ENCODE assay signal across 8 cellular contexts in the genomic region with DNA sequence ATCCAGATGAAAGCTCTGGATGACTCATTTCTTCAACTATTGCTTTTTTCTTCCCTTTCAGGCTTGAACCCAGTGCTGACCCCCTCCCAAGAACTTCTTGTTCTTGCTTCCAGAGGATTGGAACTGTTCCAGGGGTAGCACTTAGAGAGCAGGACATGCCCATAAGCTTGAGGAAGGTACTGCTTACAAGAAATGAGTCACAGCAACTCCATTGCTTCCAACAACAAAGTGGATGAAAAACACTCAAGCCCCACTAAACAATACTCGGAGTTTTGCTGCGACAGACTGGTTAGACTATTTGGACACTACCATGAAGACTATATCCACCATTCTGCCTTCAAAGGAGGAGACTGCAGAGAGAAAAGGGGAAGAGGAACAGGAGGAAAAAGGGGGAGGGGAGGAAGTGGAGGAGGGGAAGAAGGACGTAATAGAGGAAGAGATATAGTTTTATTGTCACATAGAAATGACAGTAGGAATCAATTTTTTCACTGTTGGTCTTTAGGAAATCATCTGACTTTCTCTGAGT. TPM values are rescaled to one million over a fixed set of nuclear protein-coding genes. Genes with fewer than 3 reads are reported as not detected.
DNase-seq lines count a peak whose midpoint lies in the region; ATAC-seq and TF ChIP-seq lines count a peak whose summit lies in the region.

No MANE protein-coding gene starts in this region.

- H3K36me3 Mint-ChIP-seq in CD8-positive, alpha-beta memory T cell = peaks cover 0 to 14% (median 0%) of the 10 kb centered on the region in 3 donors
- H3K36me3 Mint-ChIP-seq in activated naive CD8-positive, alpha-beta T cell treated with anti-CD3 and anti-CD28 coated beads, Interleukin-2, amount 50 U/mL, for 24 hours (ENCODE audit: low read depth) = peaks cover 5% of the 10 kb centered on the region

- H3K4me1 Mint-ChIP-seq in CD8-positive, alpha-beta memory T cell = peaks cover 21 to 29% (median 29%) of the 10 kb centered on the region in 3 donors
- peaks cover 32% of the 10 kb centered on the region for H3K4me1 Mint-ChIP-seq in activated naive CD8-positive, alpha-beta T cell treated with anti-CD3 and anti-CD28 coated beads, Interleukin-2, amount 50 U/mL, for 24 hours

- POLR2A ChIA-PET in CD8-positive, alpha-beta memory T cell (lab: Charles Lee) = interaction anchor here (1.0 to 1.1 kb wide), 2 partner anchors 89 to 118 kb away, joined by 3 to 4 read pairs; no protein-coding TSS in a partner anchor

- no peak overlapping the region for H3K27ac ChIP-seq in CD8-positive, alpha-beta memory T cell (ENCODE audit: low read depth, low read length)
- H3K27ac ChIP-seq in mesenchymal stem cell (ENCODE audit: low read length, poor library complexity, severe bottlenecking) (no peak overlapping the region), smooth muscle cell (ENCODE audit: low read depth) (no peak overlapping the region)

- DNase-seq in CD8-positive, alpha-beta memory T cell = no peak
- DNase-seq in LoVo (ENCODE audit: low spot score) = peak; percentile 32
- DNase-seq in activated naive CD8-positive, alpha-beta T cell treated with anti-CD3 and anti-CD28 coated beads, Interleukin-2, amount 50 U/mL, for 24 hours = no peak
- peak; percentile 85 for DNase-seq in mesenchymal stem cell
- no peak for DNase-seq in ecto neural progenitor cell (ENCODE audit: low spot score)
- no peak for DNase-seq in smooth muscle cell (lab: John Stamatoyannopoulos, UW; ENCODE audit: unreplicated experiment)

- H3K27ac Mint-ChIP-seq in CD8-positive, alpha-beta memory T cell = peak overlapping the region in 4 of 8 donors; percentile 21 to 94 (median 90)
- peak overlapping the region; percentile 77 for H3K27ac Mint-ChIP-seq in activated naive CD8-positive, alpha-beta T cell treated with anti-CD3 and anti-CD28 coated beads, Interleukin-2, amount 50 U/mL, for 24 hours

- TF ChIP-seq CTCF in smooth muscle cell (IDR thresholded peaks at IDR 0.05; ENCODE audit: borderline replicate concordance, insufficient read depth, poor library complexity, severe bottlenecking) = no peak

- H3K27me3 Mint-ChIP-seq in CD8-positive, alpha-beta memory T cell = peaks cover 10 to 30% of the 10 kb centered on the region in 2 donors
- peaks cover 7% of the 10 kb centered on the region for H3K27me3 Mint-ChIP-seq in activated naive CD8-positive, alpha-beta T cell treated with anti-CD3 and anti-CD28 coated beads, Interleukin-2, amount 50 U/mL, for 24 hours

- H2BK12ac ChIP-seq in mesenchymal stem cell (ENCODE audit: low read length in 2 of 2) = peak overlapping the region in 1 of 2 experiments; percentile 63

- H3K23ac ChIP-seq in mesenchymal stem cell (ENCODE audit: low read length in 2 of 2) = no peak overlapping the region

- no peak overlapping the region for H3K4me3 ChIP-seq in CD8-positive, alpha-beta memory T cell (ENCODE audit: low read length)
- no peak overlapping the region for H3K4me3 ChIP-seq in mesenchymal stem cell (ENCODE audit: insufficient read depth in 1 of 2, low read depth in 1 of 2, low read length in 2 of 2)
- no peak overlapping the region for H3K4me3 ChIP-seq in smooth muscle cell

- peaks cover 26% of the 10 kb centered on the region for H3K4me1 ChIP-seq in CD8-positive, alpha-beta memory T cell (ENCODE audit: insufficient read depth, low read length)
- peaks cover 6% of the 10 kb centered on the region for H3K4me1 ChIP-seq in mesenchymal stem cell (ENCODE audit: control insufficient read depth, insufficient read depth, low read depth, low read length)
- H3K4me1 ChIP-seq in smooth muscle cell (ENCODE audit: low read depth) = peaks cover 10% of the 10 kb centered on the region

- H3K18ac ChIP-seq in mesenchymal stem cell (ENCODE audit: low read depth in 1 of 2, low read length in 2 of 2) = peak overlapping the region; percentile 63 to 68

- 46% methylated on average over 1 of the region's 3 CpGs for WGBS in mesenchymal stem cell
- WGBS in smooth muscle cell (ENCODE audit: low lambda C conversion rate) = 70% methylated on average over 3 of the region's 3 CpGs

- no peaks in the 10 kb centered on the region for H3K79me1 ChIP-seq in mesenchymal stem cell (replicated peaks; ENCODE audit: low read length, poor library complexity, severe bottlenecking)

- no peak overlapping the region for H2AFZ ChIP-seq in mesenchymal stem cell (ENCODE audit: low read depth, low read length)
- no peak overlapping the region for H2AFZ ChIP-seq in smooth muscle cell (ENCODE audit: low read depth)

- no peak overlapping the region for H2AK5ac ChIP-seq in mesenchymal stem cell (ENCODE audit: low read length, severe bottlenecking)

- peaks cover 18% of the 10 kb centered on the region for H3K79me2 ChIP-seq in smooth muscle cell (ENCODE audit: low read depth)

- H4K91ac ChIP-seq in mesenchymal stem cell (ENCODE audit: low read length) = no peak overlapping the region

- no peaks in the 10 kb centered on the region for H3K9me3 Mint-ChIP-seq in CD8-positive, alpha-beta memory T cell
- no peaks in the 10 kb centered on the region for H3K9me3 Mint-ChIP-seq in activated naive CD8-positive, alpha-beta T cell treated with anti-CD3 and anti-CD28 coated beads, Interleukin-2, amount 50 U/mL, for 24 hours

- CTCF ChIA-PET in CD8-positive, alpha-beta memory T cell (lab: Charles Lee) = interaction anchor here (1.4 kb wide), 2 partner anchors 15 to 90 kb away, joined by 3 to 5 read pairs; no protein-coding TSS in a partner anchor

- H2BK15ac ChIP-seq in mesenchymal stem cell (ENCODE audit: low read depth, poor library complexity, severe bottlenecking) = no peak overlapping the region

- no peak overlapping the region for H2BK5ac ChIP-seq in mesenchymal stem cell (ENCODE audit: low read depth, low read length, poor library complexity, severe bottlenecking)

- H3K4me2 ChIP-seq in mesenchymal stem cell (ENCODE audit: low read length, poor library complexity, severe bottlenecking) (no peak overlapping the region), smooth muscle cell (no peak overlapping the region)

- H3K9me3 ChIP-seq in CD8-positive, alpha-beta memory T cell (ENCODE audit: low read length) = no peaks in the 10 kb centered on the region
- H3K9me3 ChIP-seq in mesenchymal stem cell (ENCODE audit: control insufficient read depth, low read length) = no peaks in the 10 kb centered on the region
- no peaks in the 10 kb centered on the region for H3K9me3 ChIP-seq in smooth muscle cell (replicated peaks; ENCODE audit: low read depth)

- no peak for ATAC-seq in activated naive CD8-positive, alpha-beta T cell treated with anti-CD3 and anti-CD28 coated beads, Interleukin-2, amount 50 U/mL, for 24 hours
- no peak for ATAC-seq in GM21737 (IDR thresholded peaks at IDR 0.05; ENCODE audit: unreplicated experiment)
- ATAC-seq in HG03457 (IDR thresholded peaks at IDR 0.05; ENCODE audit: unreplicated experiment) = no peak

- H3K9ac ChIP-seq in mesenchymal stem cell (ENCODE audit: low read length) (no peak overlapping the region), smooth muscle cell (ENCODE audit: low read depth) (no peak overlapping the region)

- no peak overlapping the region for H3K4ac ChIP-seq in mesenchymal stem cell (ENCODE audit: low read depth in 1 of 2, low read length in 2 of 2)

- no peak overlapping the region for H4K8ac ChIP-seq in mesenchymal stem cell (ENCODE audit: low read length)

- peak overlapping the region; percentile 27 to 98 (median 94) for H3K4me3 Mint-ChIP-seq in CD8-positive, alpha-beta memory T cell
- peak overlapping the region; percentile 85 for H3K4me3 Mint-ChIP-seq in activated naive CD8-positive, alpha-beta T cell treated with anti-CD3 and anti-CD28 coated beads, Interleukin-2, amount 50 U/mL, for 24 hours

- no peaks in the 10 kb centered on the region for H3K36me3 ChIP-seq in CD8-positive, alpha-beta memory T cell (ENCODE audit: insufficient read depth, low read length)
- H3K36me3 ChIP-seq in mesenchymal stem cell (ENCODE audit: control insufficient read depth in 1 of 2, insufficient read depth in 2 of 2, low read depth in 1 of 2, low read length in 2 of 2) = no peaks in the 10 kb centered on the region
- H3K36me3 ChIP-seq in smooth muscle cell (ENCODE audit: low read depth) = no peaks in the 10 kb centered on the region

- no peaks in the 10 kb centered on the region for H3K27me3 ChIP-seq in CD8-positive, alpha-beta memory T cell (ENCODE audit: insufficient read depth, low read length, poor library complexity, severe bottlenecking)
- H3K27me3 ChIP-seq in mesenchymal stem cell (ENCODE audit: control insufficient read depth in 1 of 2, insufficient read depth in 1 of 2, low read length in 2 of 2) = peaks cover 0 to 21% of the 10 kb centered on the region in 2 experiments
- H3K27me3 ChIP-seq in smooth muscle cell (ENCODE audit: low read depth) = no peaks in the 10 kb centered on the region

- peaks cover 25% of the 10 kb centered on the region for H4K20me1 ChIP-seq in smooth muscle cell (ENCODE audit: low read depth)

- H3K14ac ChIP-seq in mesenchymal stem cell (ENCODE audit: low read length in 2 of 2) = no peak overlapping the region

- H3F3A ChIP-seq in smooth muscle cell (ENCODE audit: low read depth) = no peaks in the 10 kb centered on the region

- peak overlapping the region; percentile 46 for H2BK120ac ChIP-seq in mesenchymal stem cell (ENCODE audit: low read depth, low read length)

RNA-seq across cellular contexts. Expression of a gene that starts 1.6 kb away (rescaled TPM):
- total RNA-seq in CD8-positive, alpha-beta memory T cell = 10 to 100 TPM; 29.6 to 29.7 TPM
- polyA plus RNA-seq in CD8-positive, alpha-beta memory T cell = 2.2 TPM
- 16.0 TPM for polyA plus RNA-seq in mesenchymal stem cell (2013, experiment 1 of 2)
- polyA plus RNA-seq in mesenchymal stem cell (2013, experiment 2 of 2) = 15.8 TPM
- 26.7 and 28.2 TPM in 2 replicates for total RNA-seq in smooth muscle cell
- 2.7 and 5.1 TPM in 2 replicates for polyA plus RNA-seq in smooth muscle cell

Comparison
In these comparisons a context has a peak if more than half of its experiments do, and no peak if none do; other contexts are left out.
1. DNase-seq: peak in LoVo (single experiment) and mesenchymal stem cell (single experiment); none in CD8-positive, alpha-beta memory T cell (0 of 5), activated naive CD8-positive, alpha-beta T cell treated with anti-CD3 and anti-CD28 coated beads, Interleukin-2, amount 50 U/mL, for 24 hours (single experiment), ecto neural progenitor cell (single experiment) and smooth muscle cell (single experiment).